22 cellular contexts compared by ENCODE assay signal in genomic region chr21:31686272-31686913, GRCh38. TPM values are rescaled to one million over a fixed set of nuclear protein-coding genes. Genes with fewer than 3 reads are reported as not detected.
DNase-seq lines count a peak whose midpoint lies in the region; ATAC-seq, FAIRE-seq and TF ChIP-seq lines count a peak whose summit lies in the region.
"Had no signal": no experiment of that assay in that cellular context is flagged by ENCODE, and none has a peak within 500 bp of the region (broad histone marks: within the 10 kb centered on the region; RNA-seq: fewer than 3 reads in every experiment).

No MANE protein-coding gene starts in this region.

- peaks cover 73% of the 10 kb centered on the region for H3K36me3 ChIP-seq in right atrium auricular region

- H3K4me3 ChIP-seq in right atrium auricular region, result no peak overlapping the region
- H3K4me3 ChIP-seq: MG63, PC-9 had no signal

- H3K9me3 ChIP-seq in right atrium auricular region, result no peaks in the 10 kb centered on the region
- H3K9me3 ChIP-seq: MG63 had no signal

- H3K27ac ChIP-seq in right atrium auricular region, result no peak overlapping the region
- H3K27ac ChIP-seq: PC-9, RWPE1 had no signal

- no peaks in the 10 kb centered on the region for H3K4me1 ChIP-seq in right atrium auricular region

- intact Hi-C loops in Right ventricle myocardium inferior (cut with DNase I) (no loop called here), left colon (cut with DNase I, micrococcal nuclease) (no loop called here)

- DNase-seq in Right ventricle myocardium inferior (ENCODE audit: missing footprints) (no peak), right atrium auricular region (ENCODE audit: low spot score) (no peak), cerebellum (ENCODE audit: low spot score) (peak; percentile 60), left colon (no peak), ecto neural progenitor cell (ENCODE audit: low spot score) (no peak), HTR-8/SVneo (ENCODE audit: insufficient read length, low spot score) (no peak), immature natural killer cell (no peak)
- DNase-seq: 8988T, DMS 273 treated with DMSO at 0.1 percent for 48 hours, GDM1, H9, Kasumi-1, MG63, NCI-H1092, NCI-H1436 treated with DMSO at 0.1 percent for 48 hours, NCI-H2029, NCI-H345, NCI-H524 treated with DMSO at 0.1 percent for 48 hours, PC-9 had no signal

- no peak for FAIRE-seq in HTR-8/SVneo (lab: Jason Lieb, UNC)

- ATAC-seq in Right ventricle myocardium inferior, result peak; percentile 61
- ATAC-seq in left colon, result peak; percentile 87
- no peak for ATAC-seq in HG03565 (IDR thresholded peaks at IDR 0.05; ENCODE audit: unreplicated experiment)

- H3K36me3 Mint-ChIP-seq in immature natural killer cell, result peaks cover 9 to 62% (median 38%) of the 10 kb centered on the region in 3 donors

- no peaks in the 10 kb centered on the region for H3K27me3 ChIP-seq in right atrium auricular region
- H3K27me3 ChIP-seq: MG63 had no signal

- no peak overlapping the region for H3K27ac Mint-ChIP-seq in immature natural killer cell
- H3K27ac Mint-ChIP-seq: B cell, H9 had no signal

- no peaks in the 10 kb centered on the region for H3K4me1 Mint-ChIP-seq in immature natural killer cell
- H3K4me1 Mint-ChIP-seq: B cell, H9 had no signal

- H3K4me3 Mint-ChIP-seq in immature natural killer cell, result no peak overlapping the region
- H3K4me3 Mint-ChIP-seq: B cell, H9 had no signal

- peaks cover 0 to 5% (median 2%) of the 10 kb centered on the region in 3 donors for H3K27me3 Mint-ChIP-seq in immature natural killer cell (ENCODE audit: low read depth in 3 of 3)
- H3K27me3 Mint-ChIP-seq: B cell had no signal

- H3K9me3 Mint-ChIP-seq in immature natural killer cell, result no peaks in the 10 kb centered on the region
- H3K9me3 Mint-ChIP-seq: H9 had no signal

- no peak for TF ChIP-seq CTCF in right atrium auricular region (IDR thresholded peaks at IDR 0.05)

RNA-seq across cellular contexts. Expression of gene SOD1, which starts 26.9 kb away (rescaled TPM):
- total RNA-seq in Right ventricle myocardium inferior (430 TPM), right atrium auricular region (100 to 1,000 TPM; 321 to 332 TPM), cerebellum (67.1 TPM), left colon (100 to 1,000 TPM; 274 to 339 TPM)
- polyA plus RNA-seq in immature natural killer cell, result 100 to 1,000 TPM; 265 to 433 (median 333) TPM

RNA-seq across cellular contexts. Expression of gene SCAF4, which starts 45.5 kb away (rescaled TPM):
- 15.9 TPM for total RNA-seq in Right ventricle myocardium inferior
- total RNA-seq in right atrium auricular region, result 10 to 100 TPM in 1 of 2 donors, 1 to 10 TPM in 1; 8.8 to 12.2 TPM
- total RNA-seq in cerebellum, result 17.8 TPM
- 10 to 100 TPM; 33.3 to 34.2 TPM for total RNA-seq in left colon
- polyA plus RNA-seq in immature natural killer cell, result 10 to 100 TPM in 2 of 3 donors, 1 to 10 TPM in 1; 9.3 to 33.3 (median 10.7) TPM
